Comparison of ENCODE assay signal across 1 cellular context in the genomic region with DNA sequence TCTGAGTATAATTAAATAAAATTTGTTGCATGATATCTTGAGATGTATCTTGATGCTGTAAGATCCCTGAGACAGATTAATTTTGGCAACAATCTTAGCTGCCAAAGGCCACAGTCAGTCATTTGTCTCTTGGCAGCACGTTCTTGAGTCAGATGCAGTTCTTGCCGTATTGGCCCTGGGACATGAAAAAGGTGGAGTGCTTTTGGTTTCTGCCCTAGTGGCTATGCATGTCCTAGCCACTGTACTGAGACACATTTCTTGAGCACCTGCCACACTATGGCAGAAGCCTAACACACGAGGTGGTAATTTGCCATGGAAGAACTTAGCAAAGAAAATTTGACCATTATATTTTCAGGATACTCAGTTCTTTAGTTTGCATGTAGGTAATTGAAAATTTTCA.
TF ChIP-seq lines count a peak whose summit lies in the region.

No MANE protein-coding gene starts in this region.

TF ChIP-seq in HCT116, 20 proteins besides CTCF, POLR2A, EP300 and RAD21 (continued from another document):
- TF ChIP-seq, protein P1, sequence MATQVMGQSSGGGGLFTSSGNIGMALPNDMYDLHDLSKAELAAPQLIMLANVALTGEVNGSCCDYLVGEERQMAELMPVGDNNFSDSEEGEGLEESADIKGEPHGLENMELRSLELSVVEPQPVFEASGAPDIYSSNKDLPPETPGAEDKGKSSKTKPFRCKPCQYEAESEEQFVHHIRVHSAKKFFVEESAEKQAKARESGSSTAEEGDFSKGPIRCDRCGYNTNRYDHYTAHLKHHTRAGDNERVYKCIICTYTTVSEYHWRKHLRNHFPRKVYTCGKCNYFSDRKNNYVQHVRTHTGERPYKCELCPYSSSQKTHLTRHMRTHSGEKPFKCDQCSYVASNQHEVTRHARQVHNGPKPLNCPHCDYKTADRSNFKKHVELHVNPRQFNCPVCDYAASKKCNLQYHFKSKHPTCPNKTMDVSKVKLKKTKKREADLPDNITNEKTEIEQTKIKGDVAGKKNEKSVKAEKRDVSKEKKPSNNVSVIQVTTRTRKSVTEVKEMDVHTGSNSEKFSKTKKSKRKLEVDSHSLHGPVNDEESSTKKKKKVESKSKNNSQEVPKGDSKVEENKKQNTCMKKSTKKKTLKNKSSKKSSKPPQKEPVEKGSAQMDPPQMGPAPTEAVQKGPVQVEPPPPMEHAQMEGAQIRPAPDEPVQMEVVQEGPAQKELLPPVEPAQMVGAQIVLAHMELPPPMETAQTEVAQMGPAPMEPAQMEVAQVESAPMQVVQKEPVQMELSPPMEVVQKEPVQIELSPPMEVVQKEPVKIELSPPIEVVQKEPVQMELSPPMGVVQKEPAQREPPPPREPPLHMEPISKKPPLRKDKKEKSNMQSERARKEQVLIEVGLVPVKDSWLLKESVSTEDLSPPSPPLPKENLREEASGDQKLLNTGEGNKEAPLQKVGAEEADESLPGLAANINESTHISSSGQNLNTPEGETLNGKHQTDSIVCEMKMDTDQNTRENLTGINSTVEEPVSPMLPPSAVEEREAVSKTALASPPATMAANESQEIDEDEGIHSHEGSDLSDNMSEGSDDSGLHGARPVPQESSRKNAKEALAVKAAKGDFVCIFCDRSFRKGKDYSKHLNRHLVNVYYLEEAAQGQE (IDR thresholded peaks at IDR 0.05; ENCODE audit: low read depth): no peak
- no peak for TF ChIP-seq CEBPB (IDR thresholded peaks at IDR 0.05; ENCODE audit: low read depth)
- no peak for TF ChIP-seq EGR1 (IDR thresholded peaks at IDR 0.05; ENCODE audit: low read depth)
- TF ChIP-seq FOSL1 (IDR thresholded peaks at IDR 0.05; ENCODE audit: low read depth): no peak
- no peak for TF ChIP-seq MAX (IDR thresholded peaks at IDR 0.05)
- TF ChIP-seq JUND (IDR thresholded peaks at IDR 0.05): no peak
- TF ChIP-seq SP1 (IDR thresholded peaks at IDR 0.05; ENCODE audit: low read depth): no peak
- TF ChIP-seq EZH2 (IDR thresholded peaks at IDR 0.05): no peak
